ENCODE assay signal across 11 cellular contexts in genomic region chr2:169080250-169081035, GRCh38. TPM values are rescaled to one million over a fixed set of nuclear protein-coding genes. Genes with fewer than 3 reads are reported as not detected.
DNase-seq lines count a peak whose midpoint lies in the region; ATAC-seq and TF ChIP-seq lines count a peak whose summit lies in the region.
"Had no signal": no experiment of that assay in that cellular context is flagged by ENCODE, and none has a peak within 500 bp of the region (broad histone marks: within the 10 kb centered on the region; RNA-seq: fewer than 3 reads in every experiment).

No MANE protein-coding gene starts in this region.

- peak; percentile 78 for DNase-seq in HT1080 (ENCODE audit: low read depth)
- DNase-seq in glomerular visceral epithelial cell (ENCODE audit: extremely low spot score): peak; percentile 91
- no peak for DNase-seq in NK-92 treated with Interleukin-12 subunit alpha and Interleukin-12 subunit beta, amount 100 ng/mL, for 24 hours (lab: John Stamatoyannopoulos, UW)
- no peak for DNase-seq in COLO668 (lab: John Stamatoyannopoulos, UW; ENCODE audit: unreplicated experiment)
- DNase-seq in NCI-H187 treated with DMSO at 0.1 percent for 48 hours (lab: John Stamatoyannopoulos, UW): no peak
- no peak for DNase-seq in MCF 10A (ENCODE audit: unreplicated experiment)
- DNase-seq: activated naive CD8-positive, alpha-beta T cell treated with anti-CD3 and anti-CD28 coated beads, Interleukin-2, amount 10 ng/mL, durations not matched to agents 7 days and 5 days; glutamatergic neuron had no signal

- H3K9me3 Mint-ChIP-seq in MCF 10A (ENCODE audit: unreplicated experiment): no peaks in the 10 kb centered on the region
- H3K9me3 Mint-ChIP-seq: activated naive CD8-positive, alpha-beta T cell treated with anti-CD3 and anti-CD28 coated beads, Interleukin-2, amount 10 ng/mL, durations not matched to agents 7 days and 5 days had no signal

- H3K4me1 Mint-ChIP-seq in MCF 10A (ENCODE audit: insufficient read depth, unreplicated experiment): no peaks in the 10 kb centered on the region
- H3K4me1 Mint-ChIP-seq: activated naive CD8-positive, alpha-beta T cell treated with anti-CD3 and anti-CD28 coated beads, Interleukin-2, amount 10 ng/mL, durations not matched to agents 7 days and 5 days had no signal

- intact Hi-C loops in MCF 10A (cut with micrococcal nuclease): no loop called here

- ATAC-seq in GM18505 (IDR thresholded peaks at IDR 0.05; ENCODE audit: unreplicated experiment): peak; percentile 76
- ATAC-seq in GM21717 (IDR thresholded peaks at IDR 0.05; ENCODE audit: unreplicated experiment): peak; percentile 86

- no peak for TF ChIP-seq POLR2A in GM18505 (IDR thresholded peaks at IDR 0.05; ENCODE audit: borderline replicate concordance, extremely low read depth, insufficient read depth, insufficient read length)

- CTCF ChIA-PET in MCF 10A (lab: Yijun Ruan, JAX): no interaction called here

- no peaks in the 10 kb centered on the region for H3K36me3 Mint-ChIP-seq in MCF 10A (ENCODE audit: insufficient read depth, unreplicated experiment)
- H3K36me3 Mint-ChIP-seq: activated naive CD8-positive, alpha-beta T cell treated with anti-CD3 and anti-CD28 coated beads, Interleukin-2, amount 10 ng/mL, durations not matched to agents 7 days and 5 days had no signal

- no peak overlapping the region for H3K27ac Mint-ChIP-seq in MCF 10A (ENCODE audit: low read depth, unreplicated experiment)
- H3K27ac Mint-ChIP-seq: activated naive CD8-positive, alpha-beta T cell treated with anti-CD3 and anti-CD28 coated beads, Interleukin-2, amount 10 ng/mL, durations not matched to agents 7 days and 5 days had no signal

- POLR2A ChIA-PET in MCF 10A (lab: Yijun Ruan, JAX): interaction anchor here (0.9 kb wide), 1 partner anchor 9 kb away, joined by 4 read pairs; no protein-coding TSS in a partner anchor

- BruUV-seq in MCF 10A (replicated peaks; lab: Mats Ljungman, UMichigan): no TSS peak

- H3K4me3 Mint-ChIP-seq in MCF 10A (ENCODE audit: unreplicated experiment): no peak overlapping the region
- H3K4me3 Mint-ChIP-seq: activated naive CD8-positive, alpha-beta T cell treated with anti-CD3 and anti-CD28 coated beads, Interleukin-2, amount 10 ng/mL, durations not matched to agents 7 days and 5 days had no signal

- H3K27me3 Mint-ChIP-seq in MCF 10A (ENCODE audit: insufficient read depth, unreplicated experiment): no peaks in the 10 kb centered on the region

- TF ChIP-seq CTCF in MCF 10A (IDR thresholded peaks at IDR 0.05; ENCODE audit: unreplicated experiment): no peak

RNA-seq across cellular contexts. Expression of gene DHRS9, which starts 11.1 kb away (rescaled TPM):
- 0.20 and 0.21 TPM in 2 replicates for total RNA-seq in HT1080 (2014; rRNA removed; shearing (Covaris generic))
- 0.11 TPM in 1 of 2 replicates, not detected in the other for polyA plus RNA-seq in HT1080 (2015; cell fraction: cytosol; rRNA removed)
- 0.11 TPM in 1 of 2 replicates, not detected in the other for polyA plus RNA-seq in HT1080 (2015; cell fraction: nucleus; rRNA removed)
- 0.21 TPM in 1 of 2 replicates, not detected in the other for total RNA-seq in MCF 10A (2022)

RNA-seq across cellular contexts. Expression of gene ABCB11, which starts 49.3 kb away (rescaled TPM):
- under 0.01 TPM in 1 of 2 replicates, not detected in the other for total RNA-seq in HT1080 (2014; rRNA removed; shearing (Covaris generic))
- polyA plus RNA-seq in HT1080 (2015; cell fraction: cytosol; rRNA removed): not detected in 2 replicates
- 0.03 TPM in 1 of 2 replicates, not detected in the other for polyA plus RNA-seq in HT1080 (2015; cell fraction: nucleus; rRNA removed)
- 0.05 TPM in 1 of 2 replicates, not detected in the other for total RNA-seq in MCF 10A (2022)
- total RNA-seq: skeletal muscle tissue had no signal

Comparison
In these comparisons a context has a peak if more than half of its experiments do, and no peak if none do; other contexts are left out.
1. DNase-seq: peak in HT1080 (single experiment) and glomerular visceral epithelial cell (single experiment); none in NK-92 treated with Interleukin-12 subunit alpha and Interleukin-12 subunit beta, amount 100 ng/mL, for 24 hours (single experiment), COLO668 (single experiment), NCI-H187 treated with DMSO at 0.1 percent for 48 hours (single experiment) and MCF 10A (single experiment).